Comparison of ENCODE assay signal across 14 cellular contexts in genomic region chr15:29612096-29612495, GRCh38.
A peak's percentile ranks its signal among the peaks of the same experiment; 100 is the strongest.
DNase-seq lines count a peak whose midpoint lies in the region; ATAC-seq, FAIRE-seq and TF ChIP-seq lines count a peak whose summit lies in the region.
"Had no signal": no experiment of that assay in that cellular context is flagged by ENCODE, and none has a peak within 500 bp of the region (broad histone marks: within the 10 kb centered on the region; RNA-seq: fewer than 3 reads in every experiment).

No MANE protein-coding gene starts in this region.

- H3K9me3 ChIP-seq in osteoblast (ENCODE audit: low read depth, low read length), result no peaks in the 10 kb centered on the region
- H3K9me3 ChIP-seq: thoracic aorta had no signal

- H3K36me3 ChIP-seq in osteoblast (ENCODE audit: insufficient read depth, low read length), result no peaks in the 10 kb centered on the region
- H3K36me3 ChIP-seq: thoracic aorta had no signal

- no peak overlapping the region for H3K4me3 ChIP-seq in osteoblast (ENCODE audit: insufficient read depth, low read length)
- H3K4me3 ChIP-seq: thoracic aorta had no signal

- ATAC-seq in GM21786 (IDR thresholded peaks at IDR 0.05; ENCODE audit: unreplicated experiment), result no peak
- ATAC-seq: Panc1 had no signal

- no peaks in the 10 kb centered on the region for H4K20me1 ChIP-seq in osteoblast (ENCODE audit: insufficient read depth, low read length)

- H3K27me3 ChIP-seq in osteoblast (ENCODE audit: insufficient read depth, low read length), result no peaks in the 10 kb centered on the region

- H3K79me2 ChIP-seq in osteoblast (ENCODE audit: insufficient read depth, low read length), result no peaks in the 10 kb centered on the region

- TF ChIP-seq CTCF in osteoblast (IDR thresholded peaks at IDR 0.05; ENCODE audit: extremely low read depth, low read depth, low read length), result no peak

- DNase-seq in Daoy (ENCODE audit: low read depth) (peak; percentile 62), RCC 7860 (ENCODE audit: low spot score) (peak; percentile 19), fibroblast of peridontal ligament (ENCODE audit: extremely low read depth) (peak; percentile 79), osteoblast (ENCODE audit: insufficient read length, low spot score, missing footprints) (peak; percentile 95), NCI-H146 treated with DMSO at 0.1 percent for 48 hours (lab: John Stamatoyannopoulos, UW; ENCODE audit: unreplicated experiment) (no peak), NCI-H146 (lab: John Stamatoyannopoulos, UW) (no peak)
- no peak for DNase-seq in stimulated activated CD4-positive, alpha-beta T cell treated with anti-CD3 and anti-CD28 coated beads, Interleukin-4, amount 100 ng/mL, for 24 hours
- DNase-seq: activated CD8-positive, alpha-beta memory T cell treated with anti-CD3 and anti-CD28 coated beads, Interleukin-2, amount 50 U/mL, for 48 hours; aorta; NCI-H2171 treated with DMSO at 0.1 percent for 48 hours had no signal

- no peak overlapping the region for H2AFZ ChIP-seq in osteoblast (ENCODE audit: low read length)

- no peak for FAIRE-seq in RCC 7860 (lab: Jason Lieb, UNC)
- FAIRE-seq: D721Med had no signal

- peaks cover 30% of the 10 kb centered on the region for H3K4me1 ChIP-seq in osteoblast (ENCODE audit: insufficient read depth, low read length)

- H3K4me2 ChIP-seq in osteoblast (ENCODE audit: insufficient read depth, low read length), result peak overlapping the region; percentile 73

- H3K27ac ChIP-seq in osteoblast (ENCODE audit: low read depth, low read length), result peak overlapping the region; percentile 91
- H3K27ac ChIP-seq: thoracic aorta had no signal

Comparison
In these comparisons a context has a peak if more than half of its experiments do, and no peak if none do; other contexts are left out.
1. DNase-seq: peak in Daoy (single experiment), RCC 7860 (single experiment), fibroblast of peridontal ligament (single experiment) and osteoblast (single experiment); none in stimulated activated CD4-positive, alpha-beta T cell treated with anti-CD3 and anti-CD28 coated beads, Interleukin-4, amount 100 ng/mL, for 24 hours (single experiment), NCI-H146 treated with DMSO at 0.1 percent for 48 hours (single experiment) and NCI-H146 (single experiment).